14 cellular contexts compared by ENCODE assay signal in genomic region chr20:32111287-32111686, GRCh38. TPM values are rescaled to one million over a fixed set of nuclear protein-coding genes. Genes with fewer than 3 reads are reported as not detected.
DNase-seq lines count a peak whose midpoint lies in the region; ATAC-seq and TF ChIP-seq lines count a peak whose summit lies in the region.
"Had no signal": no experiment of that assay in that cellular context is flagged by ENCODE, and none has a peak within 500 bp of the region (broad histone marks: within the 10 kb centered on the region; RNA-seq: fewer than 3 reads in every experiment).

No MANE protein-coding gene starts in this region.

- no peak for TF ChIP-seq POLR2A in lower leg skin (IDR thresholded peaks at IDR 0.05)
- TF ChIP-seq POLR2A in GM18505 (IDR thresholded peaks at IDR 0.05; ENCODE audit: borderline replicate concordance, extremely low read depth, insufficient read depth, insufficient read length): no peak

- H3K4me3 ChIP-seq in HL-60 (replicated peaks; ENCODE audit: insufficient read depth, low read length): no peak overlapping the region; the same call in 1 of the 2 replicates
- no peak overlapping the region for H3K4me3 ChIP-seq in lower leg skin (ENCODE audit: low read depth, poor library complexity, severe bottlenecking)

- POLR2A ChIA-PET in CD4-positive, alpha-beta T cell (lab: Charles Lee): no interaction called here

- H3K9me3 ChIP-seq in CD4-positive, alpha-beta T cell (ENCODE audit: control insufficient read depth, low read length): no peaks in the 10 kb centered on the region
- H3K9me3 ChIP-seq: psoas muscle had no signal

- H3K4me1 Mint-ChIP-seq in CD4-positive, alpha-beta T cell (ENCODE audit: low read depth): peaks cover 52% of the 10 kb centered on the region
- H3K4me1 Mint-ChIP-seq in brain (peaks cover 54% of the 10 kb centered on the region), natural killer cell (peaks cover 33 to 48% of the 10 kb centered on the region in 2 donors)

- WGBS in lower leg skin, 2 donors: 80 to 86% methylated on average over 2 of the region's 2 CpGs

- peaks cover 21% of the 10 kb centered on the region for H3K36me3 Mint-ChIP-seq in CD4-positive, alpha-beta T cell (ENCODE audit: low read depth)
- H3K36me3 Mint-ChIP-seq in brain (peaks cover 6% of the 10 kb centered on the region), natural killer cell (no peaks in the 10 kb centered on the region)

- H3K27ac Mint-ChIP-seq in CD4-positive, alpha-beta T cell: peak overlapping the region; percentile 93
- peak overlapping the region in 2 of 5 experiments; percentile 40 to 99 for H3K27ac Mint-ChIP-seq in brain
- peak overlapping the region; percentile 98 to 99 for H3K27ac Mint-ChIP-seq in natural killer cell

- intact Hi-C loops in CD4-positive, alpha-beta T cell (cut with DNase I, micrococcal nuclease): loop anchor here in 1 of 2 experiments (10.0 kb wide), 1 partner anchor 1704 kb away; the partner anchor contains the start of gene CHMP4B
- intact Hi-C loops in natural killer cell (cut with micrococcal nuclease) (no loop called here), lower leg skin (cut with DNase I; ENCODE audit: low total_unique reads) (loop anchor here (10.0 kb wide), 1 partner anchor 84 kb away; no protein-coding TSS in a partner anchor)

- H3K4me3 Mint-ChIP-seq in CD4-positive, alpha-beta T cell: peak overlapping the region; percentile 92
- peak overlapping the region; percentile 3 to 100 (median 97) for H3K4me3 Mint-ChIP-seq in brain
- H3K4me3 Mint-ChIP-seq in natural killer cell: peak overlapping the region; percentile 92

- no peak for DNase-seq in CD4-positive, alpha-beta T cell
- no peak for DNase-seq in HL-60 (ENCODE audit: low read depth in 1 of 2, low spot score in 1 of 2)
- no peak for DNase-seq in natural killer cell
- no peak for DNase-seq in lower leg skin (ENCODE audit: low spot score in 2 of 2)
- no peak for DNase-seq in stimulated activated CD4-positive, alpha-beta T cell treated with anti-CD3 and anti-CD28 coated beads, Interleukin-15, amount 100 ng/mL, for 24 hours
- DNase-seq: NCI-H1436 treated with DMSO at 0.1 percent for 48 hours, NCI-H524 treated with DMSO at 0.1 percent for 48 hours, psoas muscle had no signal

- CTCF ChIA-PET in CD4-positive, alpha-beta T cell (lab: Charles Lee): no interaction called here

- no peak overlapping the region for H3K27ac ChIP-seq in CD4-positive, alpha-beta T cell (ENCODE audit: low read depth, low read length)
- H3K27ac ChIP-seq in HL-60 (replicated peaks): peak overlapping the region; percentile 100; the same call in 1 of the 2 replicates
- H3K27ac ChIP-seq: psoas muscle had no signal

- no peaks in the 10 kb centered on the region for H3K27me3 ChIP-seq in CD4-positive, alpha-beta T cell (ENCODE audit: control insufficient read depth, insufficient read depth, low read length)
- no peaks in the 10 kb centered on the region for H3K27me3 ChIP-seq in HL-60 (ENCODE audit: insufficient read depth, poor library complexity, severe bottlenecking)

- no peaks in the 10 kb centered on the region for H3K9me3 Mint-ChIP-seq in CD4-positive, alpha-beta T cell
- H3K9me3 Mint-ChIP-seq in brain (no peaks in the 10 kb centered on the region), natural killer cell (no peaks in the 10 kb centered on the region)

- no peak for ATAC-seq in CD4-positive, alpha-beta T cell (ENCODE audit: poor library complexity)
- ATAC-seq in natural killer cell (no peak), GM18505 (IDR thresholded peaks at IDR 0.05; ENCODE audit: unreplicated experiment) (no peak), HG03571 (IDR thresholded peaks at IDR 0.05; ENCODE audit: unreplicated experiment) (no peak)
- ATAC-seq: activated CD4-positive, CD25-positive, alpha-beta regulatory T cell treated with anti-CD3 and anti-CD28 coated beads, Interleukin-2, amount 50 U/mL, for 24 hours; psoas muscle had no signal

- no peak for TF ChIP-seq CTCF in CD4-positive, alpha-beta T cell (IDR thresholded peaks at IDR 0.05)
- TF ChIP-seq CTCF in HL-60 (IDR thresholded peaks at IDR 0.05; ENCODE audit: insufficient read depth, low read length): no peak
- no peak for TF ChIP-seq CTCF in brain (conservative IDR thresholded peaks at IDR 0.05)
- no peak for TF ChIP-seq CTCF in natural killer cell (IDR thresholded peaks at IDR 0.05)
- TF ChIP-seq CTCF in lower leg skin (IDR thresholded peaks at IDR 0.05): no peak

- H3K27me3 Mint-ChIP-seq in CD4-positive, alpha-beta T cell: no peaks in the 10 kb centered on the region
- H3K27me3 Mint-ChIP-seq in brain (peaks cover 21% of the 10 kb centered on the region), natural killer cell (ENCODE audit: low read depth in 2 of 2) (no peaks in the 10 kb centered on the region)

RNA-seq across cellular contexts. Expression of gene TM9SF4, which starts 1.8 kb away (rescaled TPM):
- total RNA-seq in CD4-positive, alpha-beta T cell: 10 to 100 TPM; 22.4 to 24.5 TPM
- polyA plus RNA-seq in brain (ENCODE audit: insufficient read depth, low read depth, low replicate concordance): 42.2 TPM
- total RNA-seq in natural killer cell: 10 to 100 TPM; 35.8 to 42.8 (median 41.2) TPM
- 10 to 100 TPM; 42.2 to 49.5 (median 47.3) TPM for total RNA-seq in lower leg skin

RNA-seq across cellular contexts. Expression of gene HCK, which starts 59.2 kb away (rescaled TPM):
- total RNA-seq in CD4-positive, alpha-beta T cell: 1 to 10 TPM in 1 of 2 experiments, under 1 TPM in 1; 0.67 to 1.0 TPM
- polyA plus RNA-seq in brain (ENCODE audit: insufficient read depth, low read depth, low replicate concordance): 3.4 TPM
- 10 to 100 TPM in 2 of 3 donors, 1 to 10 TPM in 1; 6.3 to 31.6 (median 12.4) TPM for total RNA-seq in natural killer cell
- total RNA-seq in lower leg skin: 10 to 100 TPM in 1 of 4 donors, 1 to 10 TPM in 3; 7.0 to 10.2 (median 8.7) TPM
- total RNA-seq: dermis microvascular lymphatic vessel endothelial cell, SK-MEL-5 had no signal
